2 cellular contexts compared by ENCODE assay signal in the genomic region with DNA sequence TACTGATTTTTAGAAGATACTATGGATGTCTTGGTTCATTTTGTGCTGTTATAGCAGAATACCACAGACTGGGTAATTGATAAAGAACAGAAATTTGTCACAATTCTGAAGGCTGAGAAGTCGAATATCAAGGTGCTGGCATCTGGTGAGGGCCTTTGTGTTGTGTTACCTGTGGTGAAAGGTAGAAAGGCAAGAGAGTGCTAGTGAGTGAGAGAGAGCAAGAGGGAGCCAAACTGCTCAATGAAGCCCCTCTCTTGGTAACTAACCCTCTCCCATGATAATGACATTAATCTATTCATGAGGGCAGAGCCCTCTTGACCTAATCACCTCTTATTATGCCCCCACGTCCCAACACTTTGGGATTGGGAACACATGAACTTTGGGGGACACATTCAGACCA.
TF ChIP-seq lines count a peak whose summit lies in the region.

No MANE protein-coding gene starts in this region.

TF ChIP-seq in GM23338, 12 proteins besides CTCF, POLR2A, EP300 and RAD21:
- TF ChIP-seq CREB1 (CRISPR knock-in tag; IDR thresholded peaks at IDR 0.05; ENCODE audit: low read depth) = no peak
TF ChIP-seq in GM23338: peak in this region for 0.

TF ChIP-seq in H1, 55 proteins besides CTCF, POLR2A, EP300 and RAD21:
- TF ChIP-seq JUND (IDR thresholded peaks at IDR 0.05; ENCODE audit: low read length) (no peak), TAF1 (IDR thresholded peaks at IDR 0.05; ENCODE audit: low read depth, low read length) (no peak), KDM5A (IDR thresholded peaks at IDR 0.05; ENCODE audit: low read length) (no peak), SIN3A (conservative IDR thresholded peaks at IDR 0.05 in 1 of 2, IDR thresholded peaks at IDR 0.05 in 1 of 2; ENCODE audit: low read depth in 1 of 2, low read length in 2 of 2) (no peak)
